In genomic region chr22:31148953-31149627, GRCh38 we compare ENCODE assay signal across 8 cellular contexts. TPM values are rescaled to one million over a fixed set of nuclear protein-coding genes. Genes with fewer than 3 reads are reported as not detected.
A peak's percentile ranks its signal among the peaks of the same experiment; 100 is the strongest.
DNase-seq lines count a peak whose midpoint lies in the region; ATAC-seq, FAIRE-seq and TF ChIP-seq lines count a peak whose summit lies in the region.

No MANE protein-coding gene starts in this region.

- TF ChIP-seq CTCF in D721Med (IDR thresholded peaks at IDR 0.05; ENCODE audit: insufficient read depth, missing control alignments) (peak; percentile 90), OCI-LY3 (IDR thresholded peaks at IDR 0.05; ENCODE audit: low read depth, low read length) (peak; percentile 95), heart left ventricle (IDR thresholded peaks at IDR 0.05) (peak; percentile 81 to 98 (median 94)), parathyroid adenoma (IDR thresholded peaks at IDR 0.05) (peak; percentile 88)

- WGBS in heart left ventricle, 4 donors, result 9 to 19% (median 14%) methylated on average over 5 of the region's 5 CpGs

- H3K27me3 ChIP-seq in OCI-LY3 (ENCODE audit: low read depth, low read length) (0 out of 2 replicates have a peak, but pooled peaks cover 4% of the 10 kb centered on the region), heart left ventricle (no peaks in the 10 kb centered on the region), parathyroid adenoma (ENCODE audit: control insufficient read depth, insufficient read depth, low read length) (no peaks in the 10 kb centered on the region)

- H3K79me2 ChIP-seq in OCI-LY3 (ENCODE audit: low read length), result no peaks in the 10 kb centered on the region
- H3K79me2 ChIP-seq in parathyroid adenoma, result no peaks in the 10 kb centered on the region

- H3K4me3 ChIP-seq in OCI-LY3 (ENCODE audit: low read length) (no peak overlapping the region), heart left ventricle (no peak overlapping the region), parathyroid adenoma (ENCODE audit: low read depth, low read length) (no peak overlapping the region)

- H3K9me3 ChIP-seq in OCI-LY3 (ENCODE audit: insufficient read depth, low read length), result no peaks in the 10 kb centered on the region
- peaks cover 0 to 7% (median 0%) of the 10 kb centered on the region in 12 donors for H3K9me3 ChIP-seq in heart left ventricle
- no peaks in the 10 kb centered on the region for H3K9me3 ChIP-seq in parathyroid adenoma (ENCODE audit: control insufficient read depth, low read length)

- no peaks in the 10 kb centered on the region for H4K20me1 ChIP-seq in OCI-LY3 (ENCODE audit: insufficient read depth, low read length)

- no peaks in the 10 kb centered on the region for H3K36me3 ChIP-seq in OCI-LY3 (replicated peaks; ENCODE audit: low read depth, low read length)
- no peaks in the 10 kb centered on the region for H3K36me3 ChIP-seq in heart left ventricle
- no peaks in the 10 kb centered on the region for H3K36me3 ChIP-seq in parathyroid adenoma (ENCODE audit: control insufficient read depth, insufficient read depth, low read length)

- no peak for FAIRE-seq in D721Med (lab: Jason Lieb, UNC)

- H2AFZ ChIP-seq in OCI-LY3 (ENCODE audit: low read depth, low read length) (peak overlapping the region; percentile 91), parathyroid adenoma (peak overlapping the region; percentile 89)

- H3K4me2 ChIP-seq in OCI-LY3 (ENCODE audit: low read length), result 0 out of 2 replicates have a peak overlapping the region, but pooled peaks have one; percentile 34
- H3K4me2 ChIP-seq in parathyroid adenoma (ENCODE audit: low read length), result no peak overlapping the region

- intact Hi-C loops in heart left ventricle (cut with DNase I), result loop anchor here (1.0 to 10.0 kb wide), 14 partner anchors 37 to 387 kb away; partner anchors contain the start of gene SELENOM (in 7 of the 10)

- peak; percentile 91 to 97 (median 96) for ATAC-seq in heart left ventricle
- ATAC-seq in HG02678 (IDR thresholded peaks at IDR 0.05; ENCODE audit: unreplicated experiment), result no peak

- H3K4me1 ChIP-seq in OCI-LY3 (ENCODE audit: low read length) (no peaks in the 10 kb centered on the region), heart left ventricle (peaks cover 0 to 14% (median 10%) of the 10 kb centered on the region in 12 donors), parathyroid adenoma (peaks cover 9% of the 10 kb centered on the region)

- DNase-seq in D721Med (ENCODE audit: insufficient read length, low spot score) (peak; percentile 34), amniotic epithelial cell (ENCODE audit: low read depth) (peak; percentile 68), heart left ventricle (peak; percentile 74 to 79 (median 76))
- DNase-seq in stimulated activated naive CD4-positive, alpha-beta T cell treated with Interleukin-2 at 50 U/mL for 16 hours (lab: John Stamatoyannopoulos, UW), result no peak

- no peak for TF ChIP-seq POLR2A in heart left ventricle (IDR thresholded peaks at IDR 0.05)

- peak; percentile 99 for TF ChIP-seq RAD21 in Ishikawa (IDR thresholded peaks at IDR 0.05; ENCODE audit: low read depth)

- no peak for TF ChIP-seq EP300 in Ishikawa (IDR thresholded peaks at IDR 0.05; ENCODE audit: borderline replicate concordance)

- H3K9ac ChIP-seq in OCI-LY3 (ENCODE audit: low read length) (no peak overlapping the region), parathyroid adenoma (no peak overlapping the region)

- no peak overlapping the region for H3K27ac ChIP-seq in OCI-LY3 (ENCODE audit: low read length)
- H3K27ac ChIP-seq in heart left ventricle, result peak overlapping the region; percentile 37 to 85 (median 74)
- peak overlapping the region; percentile 81 for H3K27ac ChIP-seq in parathyroid adenoma

TF ChIP-seq in Ishikawa, 13 proteins besides CTCF, POLR2A, EP300 and RAD21:
- TF ChIP-seq, protein P1, sequence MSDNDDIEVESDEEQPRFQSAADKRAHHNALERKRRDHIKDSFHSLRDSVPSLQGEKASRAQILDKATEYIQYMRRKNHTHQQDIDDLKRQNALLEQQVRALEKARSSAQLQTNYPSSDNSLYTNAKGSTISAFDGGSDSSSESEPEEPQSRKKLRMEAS (IDR thresholded peaks at IDR 0.05), result no peak
- peak; percentile 55; the same call in 1 of the 2 replicates for TF ChIP-seq ZBTB7A (IDR thresholded peaks at IDR 0.05; ENCODE audit: low read depth)
- no peak for TF ChIP-seq TCF12 (IDR thresholded peaks at IDR 0.05; ENCODE audit: low read depth)
- TF ChIP-seq NFIC (IDR thresholded peaks at IDR 0.05), result no peak
- no peak for TF ChIP-seq TAF1 (IDR thresholded peaks at IDR 0.05; ENCODE audit: low read depth)
- TF ChIP-seq TEAD4 (IDR thresholded peaks at IDR 0.05), result no peak
- TF ChIP-seq USF1 (IDR thresholded peaks at IDR 0.05), result no peak

RNA-seq across cellular contexts. Expression of gene PLA2G3, which starts 8.8 kb away (rescaled TPM):
- not detected for total RNA-seq in heart left ventricle
- polyA plus RNA-seq in heart left ventricle, result not detected

RNA-seq across cellular contexts. Expression of gene RNF185, which starts 10.9 kb away (rescaled TPM):
- total RNA-seq in heart left ventricle, result 10 to 100 TPM; 20.0 to 26.6 (median 23.1) TPM
- 10 to 100 TPM; 11.4 to 31.5 TPM for polyA plus RNA-seq in heart left ventricle

RNA-seq across cellular contexts. Expression of gene INPP5J, which starts 26.3 kb away (rescaled TPM):
- total RNA-seq in heart left ventricle, result 10 to 100 TPM in 8 of 9 donors, 1 to 10 TPM in 1; 8.4 to 23.1 (median 21.6) TPM
- 10 to 100 TPM in 1 of 2 donors, 1 to 10 TPM in 1; 9.7 to 12.9 TPM for polyA plus RNA-seq in heart left ventricle

RNA-seq across cellular contexts. Expression of gene SELENOM, which starts 41.7 kb away (rescaled TPM):
- 100 to 1,000 TPM in 1 of 9 donors, 10 to 100 TPM in 8; 35.0 to 183 (median 52.9) TPM for total RNA-seq in heart left ventricle
- 10 to 100 TPM; 72.3 to 76.6 TPM for polyA plus RNA-seq in heart left ventricle
